Comparison of ENCODE assay signal across 8 cellular contexts in genomic region chr20:41317536-41318270, GRCh38. TPM values are rescaled to one million over a fixed set of nuclear protein-coding genes. Genes with fewer than 3 reads are reported as not detected.
DNase-seq lines count a peak whose midpoint lies in the region; ATAC-seq, FAIRE-seq and TF ChIP-seq lines count a peak whose summit lies in the region.

A gene with protein sequence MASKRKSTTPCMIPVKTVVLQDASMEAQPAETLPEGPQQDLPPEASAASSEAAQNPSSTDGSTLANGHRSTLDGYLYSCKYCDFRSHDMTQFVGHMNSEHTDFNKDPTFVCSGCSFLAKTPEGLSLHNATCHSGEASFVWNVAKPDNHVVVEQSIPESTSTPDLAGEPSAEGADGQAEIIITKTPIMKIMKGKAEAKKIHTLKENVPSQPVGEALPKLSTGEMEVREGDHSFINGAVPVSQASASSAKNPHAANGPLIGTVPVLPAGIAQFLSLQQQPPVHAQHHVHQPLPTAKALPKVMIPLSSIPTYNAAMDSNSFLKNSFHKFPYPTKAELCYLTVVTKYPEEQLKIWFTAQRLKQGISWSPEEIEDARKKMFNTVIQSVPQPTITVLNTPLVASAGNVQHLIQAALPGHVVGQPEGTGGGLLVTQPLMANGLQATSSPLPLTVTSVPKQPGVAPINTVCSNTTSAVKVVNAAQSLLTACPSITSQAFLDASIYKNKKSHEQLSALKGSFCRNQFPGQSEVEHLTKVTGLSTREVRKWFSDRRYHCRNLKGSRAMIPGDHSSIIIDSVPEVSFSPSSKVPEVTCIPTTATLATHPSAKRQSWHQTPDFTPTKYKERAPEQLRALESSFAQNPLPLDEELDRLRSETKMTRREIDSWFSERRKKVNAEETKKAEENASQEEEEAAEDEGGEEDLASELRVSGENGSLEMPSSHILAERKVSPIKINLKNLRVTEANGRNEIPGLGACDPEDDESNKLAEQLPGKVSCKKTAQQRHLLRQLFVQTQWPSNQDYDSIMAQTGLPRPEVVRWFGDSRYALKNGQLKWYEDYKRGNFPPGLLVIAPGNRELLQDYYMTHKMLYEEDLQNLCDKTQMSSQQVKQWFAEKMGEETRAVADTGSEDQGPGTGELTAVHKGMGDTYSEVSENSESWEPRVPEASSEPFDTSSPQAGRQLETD (minus strand): TSS chr20:41317731. CDS start chr20:41204916, 112,815 bp downstream.

- TF ChIP-seq CTCF in GM12875 (IDR thresholded peaks at IDR 0.05; ENCODE audit: borderline replicate concordance, insufficient read depth, low read depth, low read length) (no peak), SU-DHL-6 (IDR thresholded peaks at IDR 0.05; ENCODE audit: insufficient read depth, low read length, poor library complexity, severe bottlenecking) (no peak), pancreas (IDR thresholded peaks at IDR 0.05) (no peak), thyroid gland (IDR thresholded peaks at IDR 0.05) (no peak)

- H3K9me3 ChIP-seq in SU-DHL-6 (ENCODE audit: insufficient read depth, low read length) (no peaks in the 10 kb centered on the region), pancreas (no peaks in the 10 kb centered on the region), thyroid gland (no peaks in the 10 kb centered on the region)

- H2AFZ ChIP-seq in SU-DHL-6 (ENCODE audit: low read depth, low read length, severe bottlenecking), result peak within 1 kb of the TSS; percentile 81

- H3K27ac ChIP-seq in SU-DHL-6 (ENCODE audit: low read depth, low read length) (peak within 1 kb of the TSS; percentile 52; the same call in 1 of the 2 replicates), pancreas (peak within 1 kb of the TSS; percentile 63 to 79 (median 70)), thyroid gland (peak within 1 kb of the TSS; percentile 84 to 91 (median 85))

- H3K4me3 ChIP-seq in GM12875 (ENCODE audit: low read depth, low read length) (peak within 1 kb of the TSS; percentile 57), SU-DHL-6 (ENCODE audit: insufficient read depth, low read length, poor library complexity, severe bottlenecking) (peak within 1 kb of the TSS; percentile 82), pancreas (peak within 1 kb of the TSS; percentile 79 to 94 (median 82)), thyroid gland (replicated peaks in 1 of 3) (peak within 1 kb of the TSS; percentile 47 to 90 (median 77))

- peak within 1 kb of the TSS; percentile 85 for H3K4me2 ChIP-seq in SU-DHL-6 (ENCODE audit: low read depth, low read length, poor library complexity, severe bottlenecking)

- intact Hi-C loops in Right ventricle myocardium inferior (cut with DNase I), result loop anchor here (2.0 to 5.0 kb wide), 3 partner anchors 45 to 140 kb away; no protein-coding TSS in a partner anchor
- intact Hi-C loops in pancreas (cut with DNase I), result no loop called here
- intact Hi-C loops in thyroid gland (cut with DNase I), result loop anchor here (10.0 kb wide), 1 partner anchor 63 kb away; no protein-coding TSS in a partner anchor

- H3K36me3 ChIP-seq in SU-DHL-6 (ENCODE audit: low read length), result no peaks in the 10 kb centered on the region
- H3K36me3 ChIP-seq in pancreas, result no peaks in the 10 kb centered on the region
- H3K36me3 ChIP-seq in thyroid gland, result no peaks in the 10 kb centered on the region

- H3K9ac ChIP-seq in SU-DHL-6 (ENCODE audit: low read length), result peak within 1 kb of the TSS; percentile 66

- ATAC-seq in HG02763 (IDR thresholded peaks at IDR 0.05; ENCODE audit: unreplicated experiment) (peak; percentile 95), Right ventricle myocardium inferior (peak; percentile 99), pancreas (peak; percentile 96 to 99 (median 97))

- peaks cover 6 to 19% (median 12%) of the 10 kb centered on the region in 3 donors for H3K4me1 ChIP-seq in pancreas
- H3K4me1 ChIP-seq in thyroid gland, result peaks cover 19 to 23% of the 10 kb centered on the region in 2 donors

- 0 to 1% methylated on average over 31 to 65 of the region's 66 CpGs for WGBS in pancreas, 2 donors
- WGBS in thyroid gland, 2 donors, result 1 to 2% methylated on average over 9 to 20 of the region's 66 CpGs

- H3K9me2 ChIP-seq in SU-DHL-6 (replicated peaks; ENCODE audit: insufficient read depth, low read length), result no peaks in the 10 kb centered on the region

- no peaks in the 10 kb centered on the region for H3K27me3 ChIP-seq in SU-DHL-6 (ENCODE audit: low read length)
- H3K27me3 ChIP-seq in pancreas, result no peaks in the 10 kb centered on the region
- H3K27me3 ChIP-seq in thyroid gland, result no peaks in the 10 kb centered on the region

- TF ChIP-seq POLR2A in thyroid gland (IDR thresholded peaks at IDR 0.05), result peak; percentile 39 to 88

- no peaks in the 10 kb centered on the region for H4K20me1 ChIP-seq in SU-DHL-6 (ENCODE audit: low read depth, low read length)

- DNase-seq in NCI-H1417 (lab: John Stamatoyannopoulos, UW) (peak; percentile 96 to 99 (median 98)), Right ventricle myocardium inferior (ENCODE audit: missing footprints) (peak; percentile 96), pancreas (peak; percentile 96 to 99 (median 98)), thyroid gland (peak; percentile 98)
- DNase-seq in activated naive CD8-positive, alpha-beta T cell treated with anti-CD3 and anti-CD28 coated beads, Interleukin-2, amount 50 U/mL, for 16 hours (ENCODE audit: low read depth, low spot score), result peak; percentile 94

- H3K79me2 ChIP-seq in SU-DHL-6 (ENCODE audit: insufficient read depth, low read length), result no peaks in the 10 kb centered on the region

- peaks cover 11% of the 10 kb centered on the region; the same call in 1 of the 2 replicates for H3F3A ChIP-seq in SU-DHL-6 (ENCODE audit: insufficient read depth)

- FAIRE-seq in pancreas (lab: Jason Lieb, UNC), result no peak

RNA-seq across cellular contexts. Expression of the gene that starts here (rescaled TPM):
- 34.5 TPM for total RNA-seq in Right ventricle myocardium inferior
- 10 to 100 TPM; 10.9 to 17.3 (median 13.9) TPM for total RNA-seq in pancreas
- polyA plus RNA-seq in pancreas, result 1 to 10 TPM; 7.9 to 8.2 TPM
- total RNA-seq in thyroid gland, result 10 to 100 TPM; 57.8 to 74.8 (median 60.5) TPM

Comparison
In these comparisons a context has a peak if more than half of its experiments do, and no peak if none do; other contexts are left out.
1. Peak in every context shown above with its lines: DNase-seq, ATAC-seq, H3K4me3 ChIP-seq and H3K27ac ChIP-seq.
2. intact Hi-C loops: an anchor here in Right ventricle myocardium inferior (2.0 to 5.0 kb wide) and thyroid gland (10.0 kb wide); none called in pancreas.